In the genomic region with DNA sequence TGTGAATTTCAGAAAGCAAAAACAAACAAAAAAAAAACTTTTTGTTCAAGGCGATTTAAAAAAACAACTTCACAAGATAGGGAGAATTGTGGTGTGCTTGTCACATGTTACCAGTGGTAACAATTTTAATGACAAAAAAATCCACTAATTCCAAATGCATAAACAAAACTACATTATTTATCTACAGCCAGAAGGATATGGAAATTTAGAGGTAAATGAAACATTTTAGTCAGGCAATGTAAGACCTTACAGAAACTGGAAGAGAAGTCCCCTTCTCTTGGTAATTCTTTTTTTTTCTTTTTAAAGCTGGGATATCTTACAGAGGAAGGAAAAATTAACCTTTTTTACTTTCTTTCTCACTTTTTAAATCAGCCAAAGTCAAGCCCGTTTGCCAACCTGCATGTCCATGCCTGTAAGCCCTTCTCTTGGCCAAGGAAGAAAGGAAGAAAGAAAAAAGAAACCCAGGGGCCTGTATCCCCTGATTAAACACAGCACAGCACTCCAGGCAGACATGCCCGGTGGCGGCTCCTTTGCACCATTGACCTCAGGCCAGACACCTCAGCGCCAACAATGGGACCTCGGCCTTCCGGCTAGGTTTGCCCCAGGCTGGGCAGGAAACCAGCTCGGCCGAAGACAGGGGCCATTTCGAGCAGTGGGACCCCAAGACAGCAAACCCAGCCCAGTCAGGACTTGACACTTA, we compare ENCODE assay signal across 10 cellular contexts. TPM values are rescaled to one million over a fixed set of nuclear protein-coding genes. Genes with fewer than 3 reads are reported as not detected.
A peak's percentile ranks its signal among the peaks of the same experiment; 100 is the strongest.
DNase-seq lines count a peak whose midpoint lies in the region; ATAC-seq and TF ChIP-seq lines count a peak whose summit lies in the region.
"Had no signal": no experiment of that assay in that cellular context is flagged by ENCODE, and none has a peak within 500 bp of the region (broad histone marks: within the 10 kb centered on the region; RNA-seq: fewer than 3 reads in every experiment).

No MANE protein-coding gene starts in this region.

- no peak for DNase-seq in CD4-positive, CD25-positive, alpha-beta regulatory T cell
- DNase-seq in HCT116 (ENCODE audit: low read depth, low spot score) (no peak), MCF 10A (ENCODE audit: unreplicated experiment) (peak; percentile 42), neural progenitor cell (ENCODE audit: low spot score) (peak; percentile 44), NCI-H774 (lab: John Stamatoyannopoulos, UW) (no peak), retina (no peak), NCI-H187 treated with DMSO at 0.1 percent for 48 hours (lab: John Stamatoyannopoulos, UW) (no peak), NCI-H1694 treated with DMSO at 0.1 percent for 48 hours (lab: John Stamatoyannopoulos, UW) (no peak)
- DNase-seq: stimulated activated CD4-positive, alpha-beta T cell treated with anti-CD3 and anti-CD28 coated beads, Interleukin-4, amount 100 ng/mL, for 1 hour had no signal

- H3K27ac ChIP-seq in CD4-positive, CD25-positive, alpha-beta regulatory T cell (ENCODE audit: insufficient read depth, low read length, poor library complexity, severe bottlenecking), result no peak overlapping the region
- peak overlapping the region; percentile 91 for H3K27ac ChIP-seq in HCT116 (ENCODE audit: low read depth, low read length)
- H3K27ac ChIP-seq in neural progenitor cell, result no peak overlapping the region

- peaks cover 54% of the 10 kb centered on the region for H3K4me1 ChIP-seq in CD4-positive, CD25-positive, alpha-beta regulatory T cell (ENCODE audit: control insufficient read depth, insufficient read depth, low read length, poor library complexity, severe bottlenecking)
- H3K4me1 ChIP-seq in HCT116 (ENCODE audit: control insufficient read depth in 1 of 2, insufficient read depth in 2 of 2, low read length in 2 of 2) (peaks cover 34 to 75% of the 10 kb centered on the region in 2 experiments), neural progenitor cell (no peaks in the 10 kb centered on the region)

- CTCF ChIA-PET in HCT116 (lab: Charles Lee), result interaction anchor here (0.8 to 6.6 kb wide), 3 partner anchors 8 to 891 kb away, joined by 3 to 32 read pairs (median 3); no protein-coding TSS in a partner anchor
- CTCF ChIA-PET in MCF 10A (lab: Yijun Ruan, JAX), result interaction anchor here (0.5 to 1.8 kb wide), 11 partner anchors 8 to 801 kb away, joined by 3 to 10 read pairs (median 4); a partner anchor contains a TSS

- TF ChIP-seq POLR2A in HCT116 (IDR thresholded peaks at IDR 0.05; ENCODE audit: borderline replicate concordance, extremely low read depth, insufficient read depth, insufficient read length), result no peak

- H3K4me1 Mint-ChIP-seq in CD4-positive, CD25-positive, alpha-beta regulatory T cell, result peaks cover 10 to 49% (median 13%) of the 10 kb centered on the region in 4 donors
- H3K4me1 Mint-ChIP-seq in MCF 10A (ENCODE audit: insufficient read depth, unreplicated experiment) (peaks cover 20% of the 10 kb centered on the region), neural progenitor cell (peaks cover 2% of the 10 kb centered on the region)

- peaks cover 0 to 11% (median 0%) of the 10 kb centered on the region in 7 donors for H3K9me3 Mint-ChIP-seq in CD4-positive, CD25-positive, alpha-beta regulatory T cell
- H3K9me3 Mint-ChIP-seq in MCF 10A (ENCODE audit: unreplicated experiment) (no peaks in the 10 kb centered on the region), neural progenitor cell (peaks cover 9% of the 10 kb centered on the region)

- H3K4me2 ChIP-seq in HCT116 (ENCODE audit: low read length) (peak overlapping the region; percentile 97), neural progenitor cell (no peak overlapping the region)

- RAD21 ChIA-PET in HCT116 (lab: Charles Lee; ENCODE audit: low non-redundant PET in 1 of 2, low total read pairs in 2 of 2, uncharacterized antibody in 2 of 2, unreplicated experiment in 2 of 2), result interaction anchor here in 1 of 2 experiments (1.9 kb wide), 1 partner anchor 10 kb away, joined by 4 read pairs; no protein-coding TSS in a partner anchor

- no peak overlapping the region for H3K27ac Mint-ChIP-seq in CD4-positive, CD25-positive, alpha-beta regulatory T cell
- peak overlapping the region; percentile 87 for H3K27ac Mint-ChIP-seq in MCF 10A (ENCODE audit: low read depth, unreplicated experiment)
- no peak overlapping the region for H3K27ac Mint-ChIP-seq in neural progenitor cell

- H3K9me2 ChIP-seq in HCT116 (ENCODE audit: insufficient read depth), result no peaks in the 10 kb centered on the region

- no peaks in the 10 kb centered on the region for H3K36me3 Mint-ChIP-seq in CD4-positive, CD25-positive, alpha-beta regulatory T cell
- H3K36me3 Mint-ChIP-seq in MCF 10A (ENCODE audit: insufficient read depth, unreplicated experiment) (peaks cover 11% of the 10 kb centered on the region), neural progenitor cell (no peaks in the 10 kb centered on the region)

- H3K79me2 ChIP-seq in HCT116 (ENCODE audit: insufficient read depth, low read length) (peaks cover 88% of the 10 kb centered on the region), neural progenitor cell (ENCODE audit: low read depth) (no peaks in the 10 kb centered on the region)

- no peaks in the 10 kb centered on the region for H3K9me3 ChIP-seq in CD4-positive, CD25-positive, alpha-beta regulatory T cell (ENCODE audit: control insufficient read depth in 2 of 2, low read length in 2 of 2)
- H3K9me3 ChIP-seq in HCT116 (ENCODE audit: control insufficient read depth in 1 of 2, insufficient read depth in 1 of 2, low read depth in 1 of 2, low read length in 2 of 2), result no peaks in the 10 kb centered on the region
- H3K9me3 ChIP-seq in neural progenitor cell (ENCODE audit: low read depth), result no peaks in the 10 kb centered on the region

- no peaks in the 10 kb centered on the region for H3F3A ChIP-seq in neural progenitor cell (ENCODE audit: low read depth)

- H4K20me1 ChIP-seq in HCT116 (ENCODE audit: insufficient read depth), result no peaks in the 10 kb centered on the region
- H4K20me1 ChIP-seq in neural progenitor cell (ENCODE audit: low read depth), result peaks cover 98% of the 10 kb centered on the region

- no peak for TF ChIP-seq RAD21 in HCT116 (IDR thresholded peaks at IDR 0.05; ENCODE audit: low read depth)

- TF ChIP-seq CTCF in HCT116 (IDR thresholded peaks at IDR 0.05 in 2 of 3, conservative IDR thresholded peaks at IDR 0.05 in 1 of 3; ENCODE audit: borderline replicate concordance in 1 of 3, insufficient read depth in 1 of 3, low read depth in 2 of 3, low read length in 2 of 3) (no peak), MCF 10A (IDR thresholded peaks at IDR 0.05; ENCODE audit: unreplicated experiment) (no peak), neural progenitor cell (IDR thresholded peaks at IDR 0.05) (no peak)

- H2AFZ ChIP-seq in HCT116 (ENCODE audit: low read depth, low read length, poor library complexity, severe bottlenecking) (no peak overlapping the region), neural progenitor cell (replicated peaks) (no peak overlapping the region)

- no peak overlapping the region for H3K4me3 ChIP-seq in CD4-positive, CD25-positive, alpha-beta regulatory T cell (ENCODE audit: low read depth, low read length)
- H3K4me3 ChIP-seq in HCT116 (replicated peaks in 1 of 2; ENCODE audit: low read depth in 1 of 2, low read length in 2 of 2), result peak overlapping the region; percentile 77 to 84
- no peak overlapping the region for H3K4me3 ChIP-seq in neural progenitor cell

- POLR2A ChIA-PET in HCT116 (lab: Charles Lee), result interaction anchor here (1.3 to 2.2 kb wide), 3 partner anchors 9 to 21 kb away, joined by 3 to 7 read pairs (median 5); no protein-coding TSS in a partner anchor
- POLR2A ChIA-PET in MCF 10A (lab: Yijun Ruan, JAX), result interaction anchor here (0.6 to 6.3 kb wide), 19 partner anchors 9 to 971 kb away, joined by 3 to 59 read pairs (median 5); a partner anchor contains a TSS

- BruUV-seq in HCT116 (replicated peaks; lab: Mats Ljungman, UMichigan) (no TSS peak), MCF 10A (replicated peaks; lab: Mats Ljungman, UMichigan) (TSS peak; percentile 39)

- no peaks in the 10 kb centered on the region for H3K36me3 ChIP-seq in CD4-positive, CD25-positive, alpha-beta regulatory T cell (ENCODE audit: control insufficient read depth, insufficient read depth, low read length)
- no peaks in the 10 kb centered on the region for H3K36me3 ChIP-seq in HCT116 (ENCODE audit: control insufficient read depth in 1 of 2, insufficient read depth in 2 of 2, low read length in 2 of 2)
- H3K36me3 ChIP-seq in neural progenitor cell, result no peaks in the 10 kb centered on the region

- peak overlapping the region; percentile 89 for H3K9ac ChIP-seq in HCT116 (ENCODE audit: low read length)
- H3K9ac ChIP-seq in neural progenitor cell, result no peak overlapping the region

- H3K27me3 ChIP-seq in CD4-positive, CD25-positive, alpha-beta regulatory T cell (ENCODE audit: control insufficient read depth, insufficient read depth, low read length), result peaks cover 50% of the 10 kb centered on the region
- H3K27me3 ChIP-seq in HCT116 (ENCODE audit: insufficient read depth, low read length) (no peaks in the 10 kb centered on the region), neural progenitor cell (peaks cover 100% of the 10 kb centered on the region)

- intact Hi-C loops in HCT116 (cut with micrococcal nuclease) (no loop called here), MCF 10A (cut with micrococcal nuclease) (no loop called here)

- H3K4me3 Mint-ChIP-seq in CD4-positive, CD25-positive, alpha-beta regulatory T cell, result peak overlapping the region; percentile 43 to 74 (median 59)
- H3K4me3 Mint-ChIP-seq in MCF 10A (ENCODE audit: unreplicated experiment), result peak overlapping the region; percentile 79
- peak overlapping the region; percentile 9 for H3K4me3 Mint-ChIP-seq in neural progenitor cell

- H3K27me3 Mint-ChIP-seq in CD4-positive, CD25-positive, alpha-beta regulatory T cell, result peaks cover 81% of the 10 kb centered on the region
- H3K27me3 Mint-ChIP-seq in MCF 10A (ENCODE audit: insufficient read depth, unreplicated experiment) (no peaks in the 10 kb centered on the region), neural progenitor cell (ENCODE audit: insufficient read depth, low read depth) (peaks cover 78% of the 10 kb centered on the region)

- no peak for ATAC-seq in CD4-positive, CD25-positive, alpha-beta regulatory T cell (ENCODE audit: low read depth in 2 of 2)
- ATAC-seq in HCT116, result peak; percentile 24
- ATAC-seq: Panc1 had no signal

RNA-seq across cellular contexts. Expression of a gene that starts 3.0 kb away (rescaled TPM):
- 0.35 TPM for total RNA-seq in CD4-positive, CD25-positive, alpha-beta regulatory T cell
- not detected for polyA plus RNA-seq in CD4-positive, CD25-positive, alpha-beta regulatory T cell
- 19.6 TPM for total RNA-seq in HCT116 (2021; ENCODE audit: unreplicated experiment)
- 7.9 and 13.3 TPM in 2 replicates for polyA plus RNA-seq in HCT116 (2012)
- total RNA-seq in MCF 10A (2022), result 3.9 and 5.6 TPM in 2 replicates
- not detected in 2 replicates for total RNA-seq in neural progenitor cell (ENCODE audit: low replicate concordance)

RNA-seq across cellular contexts. Expression of a gene that starts 5.7 kb away (rescaled TPM):
- 1.1 TPM for total RNA-seq in CD4-positive, CD25-positive, alpha-beta regulatory T cell
- polyA plus RNA-seq in CD4-positive, CD25-positive, alpha-beta regulatory T cell, result under 1 TPM in 1 of 4 donors, not detected in 3; 0.20 TPM
- total RNA-seq in HCT116 (2021; ENCODE audit: unreplicated experiment) (91.0 TPM), MCF 10A (2022) (6.9 and 7.6 TPM in 2 replicates), neural progenitor cell (ENCODE audit: low replicate concordance) (not detected in 2 replicates)
- polyA plus RNA-seq in HCT116 (2012), result 48.2 and 62.8 TPM in 2 replicates

RNA-seq across cellular contexts. Expression of a gene that starts 13.9 kb away (rescaled TPM):
- total RNA-seq in CD4-positive, CD25-positive, alpha-beta regulatory T cell, result not detected
- polyA plus RNA-seq in CD4-positive, CD25-positive, alpha-beta regulatory T cell, result not detected
- total RNA-seq in HCT116 (2021; ENCODE audit: unreplicated experiment) (6.8 TPM), MCF 10A (2022) (0.29 and 0.84 TPM in 2 replicates), neural progenitor cell (ENCODE audit: low replicate concordance) (not detected in 2 replicates)
- 3.9 and 4.6 TPM in 2 replicates for polyA plus RNA-seq in HCT116 (2012)

RNA-seq across cellular contexts. Expression of a gene that starts 14.6 kb away (rescaled TPM):
- total RNA-seq in CD4-positive, CD25-positive, alpha-beta regulatory T cell, result not detected
- not detected for polyA plus RNA-seq in CD4-positive, CD25-positive, alpha-beta regulatory T cell
- 15.0 TPM for total RNA-seq in HCT116 (2021; ENCODE audit: unreplicated experiment)
- 8.0 and 10.6 TPM in 2 replicates for polyA plus RNA-seq in HCT116 (2012)
- total RNA-seq in MCF 10A (2022), result 0.29 and 0.44 TPM in 2 replicates
- not detected in 2 replicates for total RNA-seq in neural progenitor cell (ENCODE audit: low replicate concordance)

RNA-seq across cellular contexts. Expression of a gene that starts 18.7 kb away (rescaled TPM):
- total RNA-seq in CD4-positive, CD25-positive, alpha-beta regulatory T cell, result not detected
- under 1 TPM in 1 of 4 donors, not detected in 3; 0.13 TPM for polyA plus RNA-seq in CD4-positive, CD25-positive, alpha-beta regulatory T cell
- total RNA-seq in HCT116 (2021; ENCODE audit: unreplicated experiment) (9.2 TPM), MCF 10A (2022) (8.2 and 14.0 TPM in 2 replicates), neural progenitor cell (ENCODE audit: low replicate concordance) (not detected in 2 replicates)
- polyA plus RNA-seq in HCT116 (2012), result 5.6 and 5.7 TPM in 2 replicates

Comparison
In these comparisons a context has a peak if more than half of its experiments do, and no peak if none do; other contexts are left out.
1. DNase-seq: peak in MCF 10A (single experiment) and neural progenitor cell (single experiment); none in CD4-positive, CD25-positive, alpha-beta regulatory T cell (0 of 3), HCT116 (single experiment), NCI-H774 (single experiment), retina (single experiment), NCI-H187 treated with DMSO at 0.1 percent for 48 hours (single experiment) and NCI-H1694 treated with DMSO at 0.1 percent for 48 hours (single experiment).
2. H3K4me3 ChIP-seq: peak in HCT116 (2 of 2); none in CD4-positive, CD25-positive, alpha-beta regulatory T cell (single experiment) and neural progenitor cell (single experiment).
3. H3K4me3 Mint-ChIP-seq: peak in every context shown above with its lines; median percentile 79 in MCF 10A; 59 in CD4-positive, CD25-positive, alpha-beta regulatory T cell; 9 in neural progenitor cell.
4. RNA of a gene that starts 5.7 kb away (total RNA-seq): 91.0 TPM in HCT116 (single experiment); 6.9 to 7.6 TPM in MCF 10A, 1.1 TPM in CD4-positive, CD25-positive, alpha-beta regulatory T cell (single experiment) and not detected in neural progenitor cell; every median in the first group is over 10 times any median in the second.